21 cellular contexts compared by ENCODE assay signal in genomic region chr1:224292419-224292818, GRCh38. TPM values are rescaled to one million over a fixed set of nuclear protein-coding genes. Genes with fewer than 3 reads are reported as not detected.
DNase-seq lines count a peak whose midpoint lies in the region; ATAC-seq, FAIRE-seq and TF ChIP-seq lines count a peak whose summit lies in the region.
"Had no signal": no experiment of that assay in that cellular context is flagged by ENCODE, and none has a peak within 500 bp of the region (broad histone marks: within the 10 kb centered on the region; RNA-seq: fewer than 3 reads in every experiment).

No MANE protein-coding gene starts in this region.

- POLR2A ChIA-PET in MCF 10A (lab: Yijun Ruan, JAX) (interaction anchor here (0.6 to 2.3 kb wide), 8 partner anchors 8 to 636 kb away, joined by 3 to 9 read pairs (median 4); partner anchors contain the start of gene NVL), K562 (lab: Yijun Ruan, JAX) (interaction anchor here (0.7 to 1.1 kb wide), 4 partner anchors 11 to 25 kb away, joined by 3 to 6 read pairs (median 4); no protein-coding TSS in a partner anchor)

- H3K4me2 ChIP-seq in K562 (ENCODE audit: insufficient read depth, low read length): no peak overlapping the region

- no peak for TF ChIP-seq EP300 in K562 (IDR thresholded peaks at IDR 0.05; ENCODE audit: low read length)
- TF ChIP-seq EP300 in esophagus muscularis mucosa (IDR thresholded peaks at IDR 0.05): no peak

- no peaks in the 10 kb centered on the region for H3K27me3 Mint-ChIP-seq in MCF 10A (ENCODE audit: insufficient read depth, unreplicated experiment)

- no peaks in the 10 kb centered on the region for H3K9me3 Mint-ChIP-seq in MCF 10A (ENCODE audit: unreplicated experiment)
- H3K9me3 Mint-ChIP-seq: HFFc6 had no signal

- TF ChIP-seq CTCF in MCF 10A (IDR thresholded peaks at IDR 0.05; ENCODE audit: unreplicated experiment) (no peak), breast epithelium (IDR thresholded peaks at IDR 0.05) (no peak), K562 (IDR thresholded peaks at IDR 0.05 in 2 of 3, conservative IDR thresholded peaks at IDR 0.05 in 1 of 3; ENCODE audit: insufficient read depth in 2 of 3, low read depth in 1 of 3, low read length in 3 of 3) (no peak), esophagus muscularis mucosa (IDR thresholded peaks at IDR 0.05) (no peak)

- no peaks in the 10 kb centered on the region for H3K4me1 ChIP-seq in breast epithelium
- no peaks in the 10 kb centered on the region for H3K4me1 ChIP-seq in K562 (replicated peaks in 1 of 2; ENCODE audit: control insufficient read depth in 2 of 2, insufficient read depth in 2 of 2, low read length in 2 of 2)
- H3K4me1 ChIP-seq in esophagus muscularis mucosa: no peaks in the 10 kb centered on the region

- no peak for FAIRE-seq in K562 (lab: Jason Lieb, UNC)

- H3K27me3 ChIP-seq in breast epithelium: no peaks in the 10 kb centered on the region
- no peaks in the 10 kb centered on the region for H3K27me3 ChIP-seq in K562 (ENCODE audit: control insufficient read depth in 2 of 2, insufficient read depth in 2 of 2, low read length in 2 of 2)
- H3K27me3 ChIP-seq in esophagus muscularis mucosa: no peaks in the 10 kb centered on the region

- H3K27ac ChIP-seq in breast epithelium (no peak overlapping the region), K562 (ENCODE audit: extremely low read depth, low read depth, low read length) (no peak overlapping the region), esophagus muscularis mucosa (replicated peaks in 1 of 4) (no peak overlapping the region)
- H3K27ac ChIP-seq: 22Rv1, HL-60 had no signal

- ATAC-seq in K562: no peak
- ATAC-seq in GM18511 (IDR thresholded peaks at IDR 0.05; ENCODE audit: unreplicated experiment): no peak
- no peak for ATAC-seq in GM18861 (IDR thresholded peaks at IDR 0.05; ENCODE audit: unreplicated experiment)
- ATAC-seq: SK-N-SH treated with all-trans-retinoic acid at 6 μM for 48 hours had no signal

- no TSS peak for BruUV-seq in MCF 10A (replicated peaks; lab: Mats Ljungman, UMichigan)
- no TSS peak for BruUV-seq in K562 (replicated peaks; lab: Mats Ljungman, UMichigan)

- H4K20me1 ChIP-seq in K562 (replicated peaks; ENCODE audit: control insufficient read depth, insufficient read depth, low read length): no peaks in the 10 kb centered on the region

- no peaks in the 10 kb centered on the region for H3K4me1 Mint-ChIP-seq in MCF 10A (ENCODE audit: insufficient read depth, unreplicated experiment)

- in situ Hi-C loops in K562 (cut with MboI): no loop called here

- no peak overlapping the region for H3K4me3 Mint-ChIP-seq in MCF 10A (ENCODE audit: unreplicated experiment)
- H3K4me3 Mint-ChIP-seq: HFFc6 had no signal

- H3K27ac Mint-ChIP-seq in MCF 10A (ENCODE audit: low read depth, unreplicated experiment): no peak overlapping the region
- H3K27ac Mint-ChIP-seq: HFFc6 had no signal

- TF ChIP-seq POLR2A in breast epithelium (IDR thresholded peaks at IDR 0.05) (no peak), K562 (conservative IDR thresholded peaks at IDR 0.05) (no peak), esophagus muscularis mucosa (IDR thresholded peaks at IDR 0.05; ENCODE audit: low read depth) (no peak)

- H3K4me3 ChIP-seq in breast epithelium: no peak overlapping the region
- no peak overlapping the region for H3K4me3 ChIP-seq in K562
- no peak overlapping the region for H3K4me3 ChIP-seq in esophagus muscularis mucosa

- H3K9ac ChIP-seq in K562 (ENCODE audit: insufficient read depth in 1 of 2, low read depth in 2 of 2, low read length in 2 of 2): no peak overlapping the region

- peak; percentile 38 for DNase-seq in MCF 10A (ENCODE audit: unreplicated experiment)
- no peak for DNase-seq in breast epithelium (ENCODE audit: low spot score in 2 of 2)
- no peak for DNase-seq in K562 (ENCODE audit: extremely low read depth in 1 of 4, low spot score in 3 of 4)
- DNase-seq in esophagus muscularis mucosa (ENCODE audit: extremely low spot score): peak; percentile 50
- DNase-seq in NCI-H1417 (lab: John Stamatoyannopoulos, UW): no peak
- DNase-seq in NCI-H524 (lab: John Stamatoyannopoulos, UW): no peak
- DNase-seq: COR-L47, DMS 273 treated with DMSO at 0.1 percent for 48 hours, GF-D8, HFFc6, Karpas-422, NCI-H1105, NCI-H1694 treated with DMSO at 0.1 percent for 48 hours, NCI-H510A, NCI-H774, SHP77 treated with DMSO at 0.1 percent for 48 hours had no signal

- peaks cover 97% of the 10 kb centered on the region for H3K36me3 Mint-ChIP-seq in MCF 10A (ENCODE audit: insufficient read depth, unreplicated experiment)

- CTCF ChIA-PET in MCF 10A (lab: Yijun Ruan, JAX): interaction anchor here (0.7 to 1.4 kb wide), 5 partner anchors 42 to 180 kb away, joined by 3 to 4 read pairs (median 3); no protein-coding TSS in a partner anchor
- CTCF ChIA-PET in K562 (lab: Yijun Ruan, JAX; ENCODE audit: low intra/inter-chr PET ratio): no interaction called here

- 65% methylated on average over 3 of the region's 3 CpGs for WGBS in K562 (ENCODE audit: insufficient coverage, low coverage, missing lambda C conversion rate)
- 97% methylated on average over 3 of the region's 3 CpGs for WGBS in esophagus muscularis mucosa

- no peak for TF ChIP-seq RAD21 in K562 (CRISPR knock-in tag; conservative IDR thresholded peaks at IDR 0.05 in 1 of 2, IDR thresholded peaks at IDR 0.05 in 1 of 2)

- no peak overlapping the region for H2AFZ ChIP-seq in K562 (ENCODE audit: low read depth, low read length)

- H3K36me3 ChIP-seq in breast epithelium: peaks cover 18% of the 10 kb centered on the region
- peaks cover 82% of the 10 kb centered on the region for H3K36me3 ChIP-seq in K562 (ENCODE audit: control insufficient read depth, insufficient read depth, low read length)
- H3K36me3 ChIP-seq in esophagus muscularis mucosa: peaks cover 53 to 100% (median 79%) of the 10 kb centered on the region in 4 donors

- H3K9me3 ChIP-seq in breast epithelium: no peaks in the 10 kb centered on the region
- no peaks in the 10 kb centered on the region for H3K9me3 ChIP-seq in K562 (replicated peaks; ENCODE audit: control insufficient read depth, insufficient read depth, low read depth, low read length)
- no peaks in the 10 kb centered on the region for H3K9me3 ChIP-seq in esophagus muscularis mucosa

- no peaks in the 10 kb centered on the region for H3K79me2 ChIP-seq in K562 (ENCODE audit: control insufficient read depth, insufficient read depth, low read length)

- intact Hi-C loops in MCF 10A (cut with micrococcal nuclease): no loop called here
- intact Hi-C loops in breast epithelium (cut with DNase I; ENCODE audit: low total_unique reads): loop anchor here (2.0 kb wide), 1 partner anchor 176 kb away; no protein-coding TSS in a partner anchor
- intact Hi-C loops in K562 (cut with micrococcal nuclease): no loop called here
- intact Hi-C loops in esophagus muscularis mucosa (cut with DNase I): no loop called here

- H3K9me1 ChIP-seq in K562 (ENCODE audit: control insufficient read depth, insufficient read depth, low read length): no peaks in the 10 kb centered on the region

TF ChIP-seq in K562, 482 proteins besides CTCF, POLR2A, EP300 and RAD21:
- TF ChIP-seq MAFG (tag; conservative IDR thresholded peaks at IDR 0.05) (0 out of 2 replicates have a peak, but pooled peaks have one; percentile 23), ZNF311 (CRISPR knock-in tag; IDR thresholded peaks at IDR 0.05) (no peak), C11orf30 (IDR thresholded peaks at IDR 0.05; ENCODE audit: low read depth) (0 out of 2 replicates have a peak, but pooled peaks have one; percentile 13)

RNA-seq across cellular contexts. Expression of gene NVL, which starts 37.6 kb away (rescaled TPM):
- total RNA-seq in MCF 10A (2022): 69.8 and 81.5 TPM in 2 replicates
- 10 to 100 TPM; 16.0 to 46.0 (median 30.8) TPM for total RNA-seq in breast epithelium
- total RNA-seq in K562 (2011; cell fraction: chromatin; rRNA removed; ENCODE audit: low replicate concordance): 93.8 and 232 TPM in 2 replicates
- 53.6 and 53.9 TPM in 2 replicates for total RNA-seq in K562 (2011; cell fraction: nucleolus; rRNA removed)
- total RNA-seq in K562 (2011; cell fraction: nucleoplasm; rRNA removed): 64.7 and 78.1 TPM in 2 replicates
- total RNA-seq in K562 (2014; rRNA removed): 38.8 and 47.5 TPM in 2 replicates
- 73.4 and 81.3 TPM in 2 replicates for total RNA-seq in K562 (2014; rRNA removed; fragmentation: Illumina TruSeq; extraction: Trizol)
- total RNA-seq in K562 (2015; rRNA removed; fragmentation: Illumina TruSeq; extraction: Trizol): 60.2 and 62.9 TPM in 2 replicates
- total RNA-seq in K562 (2021): 44.7 and 49.0 TPM in 2 replicates
- polyA plus RNA-seq in K562 (2011; rRNA removed): 49.3 and 55.9 TPM in 2 replicates
- polyA plus RNA-seq in K562 (2011; cell fraction: cytosol; rRNA removed): 19.9 and 32.6 TPM in 2 replicates
- 48.7 and 51.8 TPM in 2 replicates for polyA plus RNA-seq in K562 (2011; cell fraction: nucleus; rRNA removed)
- polyA plus RNA-seq in K562 (2012): 32.6 and 42.5 TPM in 2 replicates
- 63.6 and 73.9 TPM in 2 replicates for polyA plus RNA-seq in K562 (2014; fragmentation: Illumina TruSeq; extraction: Trizol)
- 10 to 100 TPM; 32.5 to 64.1 TPM for polyA plus RNA-seq in K562 (2014; fragmentation: Nextera tagmentation; extraction: Ambion mirVana)
- 73.0 and 86.6 TPM in 2 replicates for polyA plus RNA-seq in K562 (2014; rRNA removed)
- polyA minus RNA-seq in K562 (2011; rRNA and poly(A)+ RNA removed): 77.2 and 86.5 TPM in 2 replicates
- 21.6 and 25.9 TPM in 2 replicates for polyA minus RNA-seq in K562 (2011; cell fraction: cytosol; rRNA and poly(A)+ RNA removed)
- polyA minus RNA-seq in K562 (2011; cell fraction: nucleus; rRNA and poly(A)+ RNA removed): 49.1 and 77.1 TPM in 2 replicates
- total RNA-seq in esophagus muscularis mucosa: 10 to 100 TPM; 11.0 to 19.5 (median 15.9) TPM

Comparison
In these comparisons a context has a peak if more than half of its experiments do, and no peak if none do; other contexts are left out.
1. DNase-seq: peak in MCF 10A (single experiment) and esophagus muscularis mucosa (single experiment); none in breast epithelium (0 of 2), K562 (0 of 4), NCI-H1417 (0 of 3) and NCI-H524 (0 of 2).